In the genomic region with DNA sequence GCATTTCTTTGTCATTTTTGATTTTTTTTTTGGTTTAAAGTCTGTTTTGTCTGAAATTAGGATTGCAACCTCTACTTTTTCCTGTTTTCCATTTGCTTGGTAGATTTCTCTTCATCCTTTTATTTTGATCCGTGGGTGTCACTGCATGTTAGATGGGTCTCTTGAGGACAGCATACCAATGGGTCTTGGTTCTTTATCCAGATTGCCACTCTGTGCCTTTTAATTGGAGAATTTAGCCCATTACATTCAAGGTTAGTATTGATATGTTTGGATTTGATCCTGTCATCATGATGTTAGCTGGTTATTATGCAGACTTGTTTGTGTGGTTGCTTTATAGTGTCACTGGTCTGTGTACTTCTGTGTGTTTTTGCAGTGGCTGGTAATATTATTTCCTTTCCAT, we compare ENCODE assay signal across 1 cellular context. TPM values are rescaled to one million over a fixed set of nuclear protein-coding genes. Genes with fewer than 3 reads are reported as not detected.
"Had no signal": no experiment of that assay in that cellular context is flagged by ENCODE, and none has a peak within 500 bp of the region (broad histone marks: within the 10 kb centered on the region; RNA-seq: fewer than 3 reads in every experiment).

No MANE protein-coding gene starts in this region.

RNA-seq across cellular contexts. Expression of a gene that starts 36.6 kb away (rescaled TPM):
- total RNA-seq: ascending aorta had no signal
